In the genomic region with DNA sequence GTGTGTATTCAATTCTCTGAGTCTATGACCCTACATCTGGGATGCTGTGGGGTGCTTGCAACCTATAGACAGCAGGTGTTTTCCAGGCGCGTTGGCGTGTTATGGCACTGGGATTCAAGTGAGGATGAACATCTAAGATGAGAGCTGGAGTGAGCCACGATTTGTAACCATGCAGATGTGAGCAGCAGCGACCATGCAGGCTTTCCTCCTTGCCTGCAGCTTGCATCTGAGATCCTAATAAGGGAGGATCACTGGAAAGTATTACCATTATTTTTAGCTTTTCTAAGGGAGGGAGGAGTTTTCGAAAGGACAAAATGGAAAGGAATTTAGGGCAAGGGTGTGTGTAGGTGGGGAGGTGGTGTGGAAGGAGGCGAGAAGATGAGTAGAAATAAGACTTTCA, we compare ENCODE assay signal across 15 cellular contexts.
DNase-seq lines count a peak whose midpoint lies in the region; ATAC-seq and TF ChIP-seq lines count a peak whose summit lies in the region.
"Had no signal": no experiment of that assay in that cellular context is flagged by ENCODE, and none has a peak within 500 bp of the region (broad histone marks: within the 10 kb centered on the region; RNA-seq: fewer than 3 reads in every experiment).

No MANE protein-coding gene starts in this region.

- H3K27me3 ChIP-seq in cardiac muscle cell = no peaks in the 10 kb centered on the region
- H3K27me3 ChIP-seq in gastroesophageal sphincter = no peaks in the 10 kb centered on the region
- H3K27me3 ChIP-seq in parathyroid adenoma (ENCODE audit: control insufficient read depth, insufficient read depth, low read length) = no peaks in the 10 kb centered on the region
- no peaks in the 10 kb centered on the region for H3K27me3 ChIP-seq in uterus
- no peaks in the 10 kb centered on the region for H3K27me3 ChIP-seq in upper lobe of right lung
- H3K27me3 ChIP-seq: adrenal gland had no signal

- no peaks in the 10 kb centered on the region for H3K79me2 ChIP-seq in parathyroid adenoma

- ATAC-seq in gastroesophageal sphincter (no peak), HG03135 (IDR thresholded peaks at IDR 0.05; ENCODE audit: unreplicated experiment) (no peak), upper lobe of right lung (no peak)

- WGBS in gastroesophageal sphincter (ENCODE audit: low coverage in 1 of 2), 2 donors = 47 to 74% methylated on average over 4 to 6 of the region's 7 CpGs

- H2AFZ ChIP-seq in parathyroid adenoma = no peak overlapping the region

- in situ Hi-C loops in ACHN (cut with HindIII; ENCODE audit: low pct_ligation_motif_present, low pct_unique_long_range_greater_than_20kb, low sequenced_read_pairs) = no loop called here

- H3K9ac ChIP-seq in parathyroid adenoma = no peak overlapping the region

- TF ChIP-seq POLR2A in gastroesophageal sphincter (IDR thresholded peaks at IDR 0.05) = no peak
- TF ChIP-seq POLR2A in uterus (IDR thresholded peaks at IDR 0.05) = no peak

- H3K27ac ChIP-seq in cardiac muscle cell = peak overlapping the region; percentile 96
- H3K27ac ChIP-seq in gastroesophageal sphincter = peak overlapping the region in 3 of 4 donors; percentile 20 to 64 (median 49)
- H3K27ac ChIP-seq in parathyroid adenoma = peak overlapping the region; percentile 22
- H3K27ac ChIP-seq in uterus = peak overlapping the region; percentile 10 to 51
- no peak overlapping the region for H3K27ac ChIP-seq in upper lobe of right lung

- H3K4me1 ChIP-seq in cardiac muscle cell (ENCODE audit: low read depth) = peaks cover 22% of the 10 kb centered on the region
- H3K4me1 ChIP-seq in gastroesophageal sphincter = peaks cover 0 to 57% (median 0%) of the 10 kb centered on the region in 3 donors
- peaks cover 3% of the 10 kb centered on the region for H3K4me1 ChIP-seq in parathyroid adenoma
- H3K4me1 ChIP-seq in uterus = no peaks in the 10 kb centered on the region
- peaks cover 38% of the 10 kb centered on the region for H3K4me1 ChIP-seq in upper lobe of right lung

- DNase-seq in cardiac muscle cell (ENCODE audit: low read depth in 1 of 2, low spot score in 1 of 2) = no peak
- DNase-seq in cardiac septum (ENCODE audit: low spot score) = no peak
- no peak for DNase-seq in uterus
- DNase-seq in ACHN = no peak
- DNase-seq in upper lobe of right lung = no peak
- DNase-seq: C1 segment of cervical spinal cord; H7; hippocampal formation; NCI-H1436; NCI-H526 treated with DMSO at 0.1 percent for 48 hours; stimulated activated naive CD4-positive, alpha-beta T cell treated with Interleukin-2 at 50 U/mL for 16 hours had no signal

- H3K9me3 ChIP-seq in cardiac muscle cell (ENCODE audit: low read depth) (no peaks in the 10 kb centered on the region), gastroesophageal sphincter (no peaks in the 10 kb centered on the region), parathyroid adenoma (ENCODE audit: control insufficient read depth, low read length) (no peaks in the 10 kb centered on the region), uterus (no peaks in the 10 kb centered on the region), upper lobe of right lung (no peaks in the 10 kb centered on the region)
- H3K9me3 ChIP-seq: adrenal gland had no signal

- no peaks in the 10 kb centered on the region for H3K36me3 ChIP-seq in cardiac muscle cell
- no peaks in the 10 kb centered on the region for H3K36me3 ChIP-seq in gastroesophageal sphincter
- H3K36me3 ChIP-seq in parathyroid adenoma (ENCODE audit: control insufficient read depth, insufficient read depth, low read length) = no peaks in the 10 kb centered on the region
- no peaks in the 10 kb centered on the region for H3K36me3 ChIP-seq in uterus
- H3K36me3 ChIP-seq in upper lobe of right lung = peaks cover 5% of the 10 kb centered on the region
- H3K36me3 ChIP-seq: adrenal gland had no signal

- intact Hi-C loops in cardiac septum (cut with DNase I) = loop anchor here (5.0 kb wide), 1 partner anchor 218 kb away; a partner anchor contains a TSS
- intact Hi-C loops in uterus (cut with DNase I; ENCODE audit: low total_unique reads) = no loop called here
- intact Hi-C loops in upper lobe of right lung (cut with DNase I) = no loop called here

- H3K4me3 ChIP-seq in cardiac muscle cell = no peak overlapping the region
- no peak overlapping the region for H3K4me3 ChIP-seq in gastroesophageal sphincter
- H3K4me3 ChIP-seq in parathyroid adenoma (ENCODE audit: low read depth, low read length) = no peak overlapping the region
- H3K4me3 ChIP-seq in uterus = no peak overlapping the region
- no peak overlapping the region for H3K4me3 ChIP-seq in upper lobe of right lung
- H3K4me3 ChIP-seq: adrenal gland had no signal

- no peak for TF ChIP-seq EP300 in gastroesophageal sphincter (IDR thresholded peaks at IDR 0.05)

- TF ChIP-seq CTCF in cardiac muscle cell (IDR thresholded peaks at IDR 0.05; ENCODE audit: low read depth, low read length) = no peak
- TF ChIP-seq CTCF in gastroesophageal sphincter (IDR thresholded peaks at IDR 0.05) = no peak
- TF ChIP-seq CTCF in parathyroid adenoma (IDR thresholded peaks at IDR 0.05) = no peak
- no peak for TF ChIP-seq CTCF in uterus (IDR thresholded peaks at IDR 0.05)
- no peak for TF ChIP-seq CTCF in upper lobe of right lung (IDR thresholded peaks at IDR 0.05)

- H3K4me2 ChIP-seq in parathyroid adenoma (ENCODE audit: low read length) = no peak overlapping the region
